In genomic region chr15:92391640-92392039, GRCh38 we compare ENCODE assay signal across 1 cellular context.
TF ChIP-seq lines count a peak whose summit lies in the region.

No MANE protein-coding gene starts in this region.

TF ChIP-seq in H1, 55 proteins besides CTCF, POLR2A, EP300 and RAD21 (continued from another document):
- TF ChIP-seq CHD7 (IDR thresholded peaks at IDR 0.05; ENCODE audit: insufficient replicate concordance, low read length): no peak
TF ChIP-seq in H1: peak in this region for 0.
